In genomic region chr14:75518625-75519024, GRCh38 we compare ENCODE assay signal across 9 cellular contexts. TPM values are rescaled to one million over a fixed set of nuclear protein-coding genes. Genes with fewer than 3 reads are reported as not detected.
DNase-seq lines count a peak whose midpoint lies in the region; ATAC-seq and TF ChIP-seq lines count a peak whose summit lies in the region.
"Had no signal": no experiment of that assay in that cellular context is flagged by ENCODE, and none has a peak within 500 bp of the region (broad histone marks: within the 10 kb centered on the region; RNA-seq: fewer than 3 reads in every experiment).

No MANE protein-coding gene starts in this region.

- DNase-seq in activated T-cell treated with anti-CD3 and anti-CD28 coated beads, Interleukin-2, amount 50 U/mL, for 72 hours, result peak; percentile 63 to 76
- DNase-seq in activated T-cell treated with anti-CD3 and anti-CD28 coated beads for 4 hours, result no peak
- peak; percentile 36 for DNase-seq in NT2/D1 (ENCODE audit: low read depth, low spot score)
- DNase-seq in epithelial cell of esophagus (ENCODE audit: low read depth), result peak; percentile 47
- DNase-seq in NCI-H526 treated with DMSO at 0.1 percent for 48 hours (lab: John Stamatoyannopoulos, UW), result no peak
- DNase-seq in right atrium auricular region (ENCODE audit: low spot score), result no peak
- DNase-seq: Calu3 had no signal

- no peaks in the 10 kb centered on the region for H3K27me3 ChIP-seq in NT2/D1 (ENCODE audit: insufficient read depth, insufficient read length)
- H3K27me3 ChIP-seq in right atrium auricular region, result no peaks in the 10 kb centered on the region

- peaks cover 2% of the 10 kb centered on the region for H3K4me1 ChIP-seq in NT2/D1 (ENCODE audit: insufficient read depth, insufficient read length)
- peaks cover 0 to 20% of the 10 kb centered on the region in 2 donors for H3K4me1 ChIP-seq in right atrium auricular region

- no peak overlapping the region for H3K27ac ChIP-seq in right atrium auricular region

- peaks cover 78% of the 10 kb centered on the region for H3K4me1 Mint-ChIP-seq in activated T-cell treated with anti-CD3 and anti-CD28 coated beads, Interleukin-2, amount 50 U/mL, for 72 hours (ENCODE audit: low read depth)
- H3K4me1 Mint-ChIP-seq in stimulated activated memory B cell treated with anti-CD40 and anti-IgM and Interleukin-4, amounts not matched to agents 10 μg/mL and 1 μg/mL and 100 μg/mL, for 72 hours, result peaks cover 85% of the 10 kb centered on the region

- H3K36me3 ChIP-seq in NT2/D1 (ENCODE audit: insufficient read depth, insufficient read length, low read length), result no peaks in the 10 kb centered on the region
- no peaks in the 10 kb centered on the region for H3K36me3 ChIP-seq in right atrium auricular region

- H3K4me3 ChIP-seq in NT2/D1 (ENCODE audit: insufficient read length, low read depth) (no peak overlapping the region), epithelial cell of esophagus (ENCODE audit: low read length) (no peak overlapping the region), right atrium auricular region (no peak overlapping the region)

- no peak overlapping the region for H3K9ac ChIP-seq in NT2/D1 (ENCODE audit: insufficient read length, low read depth)

- TF ChIP-seq CTCF in epithelial cell of esophagus (IDR thresholded peaks at IDR 0.05; ENCODE audit: insufficient read depth, low read depth, low read length, missing control alignments) (peak; percentile 32), right atrium auricular region (IDR thresholded peaks at IDR 0.05) (peak in 1 of 2 donors; percentile 39)

- peak in 1 of 2 donors; percentile 23 for ATAC-seq in activated T-cell treated with anti-CD3 and anti-CD28 coated beads, Interleukin-2, amount 50 U/mL, for 72 hours (replicated peaks in 1 of 2)
- ATAC-seq in stimulated activated memory B cell treated with anti-CD40 and anti-IgM and Interleukin-4, amounts not matched to agents 10 μg/mL and 1 μg/mL and 100 μg/mL, for 72 hours, result no peak
- ATAC-seq in GM19023 (IDR thresholded peaks at IDR 0.05; ENCODE audit: unreplicated experiment), result no peak

- H3K9me3 ChIP-seq in NT2/D1 (ENCODE audit: insufficient read depth, low read length), result no peaks in the 10 kb centered on the region
- H3K9me3 ChIP-seq in right atrium auricular region, result no peaks in the 10 kb centered on the region

- no peaks in the 10 kb centered on the region for H3K9me3 Mint-ChIP-seq in activated T-cell treated with anti-CD3 and anti-CD28 coated beads, Interleukin-2, amount 50 U/mL, for 72 hours
- H3K9me3 Mint-ChIP-seq in stimulated activated memory B cell treated with anti-CD40 and anti-IgM and Interleukin-4, amounts not matched to agents 10 μg/mL and 1 μg/mL and 100 μg/mL, for 72 hours, result peaks cover 2% of the 10 kb centered on the region

- peak overlapping the region in 1 of 2 donors; percentile 41 for H3K4me3 Mint-ChIP-seq in activated T-cell treated with anti-CD3 and anti-CD28 coated beads, Interleukin-2, amount 50 U/mL, for 72 hours
- H3K4me3 Mint-ChIP-seq in stimulated activated memory B cell treated with anti-CD40 and anti-IgM and Interleukin-4, amounts not matched to agents 10 μg/mL and 1 μg/mL and 100 μg/mL, for 72 hours, result peak overlapping the region; percentile 60

- no peaks in the 10 kb centered on the region for H3K27me3 Mint-ChIP-seq in activated T-cell treated with anti-CD3 and anti-CD28 coated beads, Interleukin-2, amount 50 U/mL, for 72 hours (ENCODE audit: low read depth)
- H3K27me3 Mint-ChIP-seq in stimulated activated memory B cell treated with anti-CD40 and anti-IgM and Interleukin-4, amounts not matched to agents 10 μg/mL and 1 μg/mL and 100 μg/mL, for 72 hours, result no peaks in the 10 kb centered on the region

- peak overlapping the region; percentile 61 for H3K27ac Mint-ChIP-seq in activated T-cell treated with anti-CD3 and anti-CD28 coated beads, Interleukin-2, amount 50 U/mL, for 72 hours
- H3K27ac Mint-ChIP-seq in stimulated activated memory B cell treated with anti-CD40 and anti-IgM and Interleukin-4, amounts not matched to agents 10 μg/mL and 1 μg/mL and 100 μg/mL, for 72 hours, result no peak overlapping the region

- H3K36me3 Mint-ChIP-seq in activated T-cell treated with anti-CD3 and anti-CD28 coated beads, Interleukin-2, amount 50 U/mL, for 72 hours (ENCODE audit: insufficient read depth in 2 of 2), result peaks cover 12 to 13% of the 10 kb centered on the region in 2 donors
- H3K36me3 Mint-ChIP-seq in stimulated activated memory B cell treated with anti-CD40 and anti-IgM and Interleukin-4, amounts not matched to agents 10 μg/mL and 1 μg/mL and 100 μg/mL, for 72 hours, result peaks cover 24% of the 10 kb centered on the region

RNA-seq across cellular contexts. Expression of gene BATF, which starts 3.6 kb away (rescaled TPM):
- 100 to 1,000 TPM; 171 to 185 TPM for total RNA-seq in activated T-cell treated with anti-CD3 and anti-CD28 coated beads, Interleukin-2, amount 50 U/mL, for 72 hours
- 1 to 10 TPM; 1.4 to 6.2 TPM for total RNA-seq in right atrium auricular region

RNA-seq across cellular contexts. Expression of gene FLVCR2, which starts 59.8 kb away (rescaled TPM):
- 10 to 100 TPM in 1 of 2 donors, 1 to 10 TPM in 1; 5.9 to 12.3 TPM for total RNA-seq in activated T-cell treated with anti-CD3 and anti-CD28 coated beads, Interleukin-2, amount 50 U/mL, for 72 hours
- total RNA-seq in right atrium auricular region, result 1 to 10 TPM; 2.2 to 5.5 TPM

Comparison
In these comparisons a context has a peak if more than half of its experiments do, and no peak if none do; other contexts are left out.
1. DNase-seq: peak in activated T-cell treated with anti-CD3 and anti-CD28 coated beads, Interleukin-2, amount 50 U/mL, for 72 hours (2 of 2), NT2/D1 (single experiment) and epithelial cell of esophagus (single experiment); none in activated T-cell treated with anti-CD3 and anti-CD28 coated beads for 4 hours (single experiment), NCI-H526 treated with DMSO at 0.1 percent for 48 hours (single experiment) and right atrium auricular region (single experiment).
2. RNA of gene BATF, which starts 3.6 kb away (total RNA-seq): 171 to 185 TPM in activated T-cell treated with anti-CD3 and anti-CD28 coated beads, Interleukin-2, amount 50 U/mL, for 72 hours; 1.4 to 6.2 TPM in right atrium auricular region; every median in the first group is over 10 times any median in the second.